In genomic region chr6:133889557-133890301, GRCh38 we compare ENCODE assay signal across 10 cellular contexts. TPM values are rescaled to one million over a fixed set of nuclear protein-coding genes. Genes with fewer than 3 reads are reported as not detected.
DNase-seq lines count a peak whose midpoint lies in the region; ATAC-seq, FAIRE-seq and TF ChIP-seq lines count a peak whose summit lies in the region.
"Had no signal": no experiment of that assay in that cellular context is flagged by ENCODE, and none has a peak within 500 bp of the region (broad histone marks: within the 10 kb centered on the region; RNA-seq: fewer than 3 reads in every experiment).

No MANE protein-coding gene starts in this region.

- H3K36me3 Mint-ChIP-seq in astrocyte (ENCODE audit: low read depth, unreplicated experiment): peaks cover 7% of the 10 kb centered on the region

- ATAC-seq in gastrocnemius medialis (no peak), GM21526 (IDR thresholded peaks at IDR 0.05; ENCODE audit: low FRiP score, unreplicated experiment) (no peak), GM19351 (IDR thresholded peaks at IDR 0.05; ENCODE audit: unreplicated experiment) (no peak)

- no peak for TF ChIP-seq CTCF in astrocyte (IDR thresholded peaks at IDR 0.05; ENCODE audit: insufficient read depth, low read depth, low read length)
- TF ChIP-seq CTCF in gastrocnemius medialis (IDR thresholded peaks at IDR 0.05 in 4 of 5, conservative IDR thresholded peaks at IDR 0.05 in 1 of 5): no peak

- H3K4me2 ChIP-seq in astrocyte (ENCODE audit: low read length): peak overlapping the region; percentile 77

- H2AFZ ChIP-seq in astrocyte (ENCODE audit: low read depth, low read length): peak overlapping the region; percentile 69

- H3K4me3 ChIP-seq in astrocyte (ENCODE audit: insufficient read depth, low read depth, low read length) (peak overlapping the region; percentile 50), iPS-11a (ENCODE audit: low read depth, low read length) (peak overlapping the region; percentile 49), gastrocnemius medialis (peak overlapping the region; percentile 41 to 63 (median 58))

- peaks cover 14% of the 10 kb centered on the region for H3K4me1 Mint-ChIP-seq in astrocyte (ENCODE audit: low read depth, unreplicated experiment)

- in situ Hi-C loops in gastrocnemius medialis (cut with MboI; ENCODE audit: low sequenced_read_pairs in 4 of 4): no loop called here

- intact Hi-C loops in gastrocnemius medialis (cut with DNase I; ENCODE audit: low total_unique reads): no loop called here

- peaks cover 4% of the 10 kb centered on the region for H4K20me1 ChIP-seq in astrocyte (ENCODE audit: insufficient read depth, low read length)

- no peaks in the 10 kb centered on the region for H3K9me3 ChIP-seq in astrocyte (ENCODE audit: insufficient read depth, low read depth, low read length)
- no peaks in the 10 kb centered on the region for H3K9me3 ChIP-seq in gastrocnemius medialis

- DNase-seq in HCEC 1CT (peak; percentile 77), astrocyte (ENCODE audit: low read depth) (no peak), gastrocnemius medialis (no peak), NCI-H2107 treated with DMSO at 0.1 percent for 48 hours (lab: John Stamatoyannopoulos, UW; ENCODE audit: unreplicated experiment) (no peak)
- DNase-seq in activated CD4-positive, CD25-positive, alpha-beta regulatory T cell (lab: John Stamatoyannopoulos, UW): no peak
- DNase-seq: RPMI8226 had no signal

- H3K27ac ChIP-seq in astrocyte (ENCODE audit: low read depth, low read length) (no peak overlapping the region), gastrocnemius medialis (peak overlapping the region in 2 of 4 donors; percentile 5 to 35)

- H3K27me3 Mint-ChIP-seq in astrocyte (ENCODE audit: low read depth, unreplicated experiment): peaks cover 75% of the 10 kb centered on the region

- H3K4me1 ChIP-seq in astrocyte (ENCODE audit: insufficient read depth, low read length): peaks cover 12% of the 10 kb centered on the region
- H3K4me1 ChIP-seq in gastrocnemius medialis: peaks cover 8% of the 10 kb centered on the region in 2 donors

- H3K27me3 ChIP-seq in astrocyte (ENCODE audit: insufficient read depth, low read length): peaks cover 95% of the 10 kb centered on the region
- peaks cover 23 to 43% (median 30%) of the 10 kb centered on the region in 3 donors for H3K27me3 ChIP-seq in gastrocnemius medialis

- H3K36me3 ChIP-seq in astrocyte (ENCODE audit: insufficient read depth, low read length) (no peaks in the 10 kb centered on the region), gastrocnemius medialis (no peaks in the 10 kb centered on the region)

- H3K9ac ChIP-seq in astrocyte (ENCODE audit: low read length): peak overlapping the region; percentile 47

- peak overlapping the region; percentile 89 for H3K27ac Mint-ChIP-seq in astrocyte (ENCODE audit: unreplicated experiment)

- no peaks in the 10 kb centered on the region for H3K9me3 Mint-ChIP-seq in astrocyte (ENCODE audit: unreplicated experiment)

- no peak for FAIRE-seq in astrocyte (lab: Jason Lieb, UNC)

- TF ChIP-seq POLR2A in gastrocnemius medialis (IDR thresholded peaks at IDR 0.05): no peak

- no peaks in the 10 kb centered on the region for H3K79me2 ChIP-seq in astrocyte (ENCODE audit: insufficient read depth, low read length)

- peak overlapping the region; percentile 87 for H3K4me3 Mint-ChIP-seq in astrocyte (ENCODE audit: unreplicated experiment)

RNA-seq across cellular contexts. Expression of gene TCF21, which starts 0.8 kb away (rescaled TPM):
- total RNA-seq in astrocyte: 0.52 and 0.94 TPM in 2 replicates
- under 1 TPM in 3 of 4 donors, not detected in 1; 0.24 to 0.41 (median 0.26) TPM for total RNA-seq in gastrocnemius medialis
- total RNA-seq: renal cortical epithelial cell had no signal
